In genomic region chr5:68548959-68549676, GRCh38 we compare ENCODE assay signal across 14 cellular contexts.
DNase-seq lines count a peak whose midpoint lies in the region; ATAC-seq and TF ChIP-seq lines count a peak whose summit lies in the region.
"Had no signal": no experiment of that assay in that cellular context is flagged by ENCODE, and none has a peak within 500 bp of the region (broad histone marks: within the 10 kb centered on the region; RNA-seq: fewer than 3 reads in every experiment).

No MANE protein-coding gene starts in this region.

- H3K9me3 ChIP-seq in PC-9 (ENCODE audit: insufficient read depth, low read depth) = peaks cover 4% of the 10 kb centered on the region; the same call in 1 of the 2 replicates
- no peaks in the 10 kb centered on the region for H3K9me3 ChIP-seq in esophagus squamous epithelium
- H3K9me3 ChIP-seq in aorta (ENCODE audit: control insufficient read depth, low read length) = peaks cover 1% of the 10 kb centered on the region
- H3K9me3 ChIP-seq: transverse colon had no signal

- H3K4me3 ChIP-seq in PC-9 (no peak overlapping the region), epithelial cell of esophagus (ENCODE audit: low read length) (no peak overlapping the region), skeletal muscle cell (ENCODE audit: low read depth, low read length) (no peak overlapping the region), coronary artery (no peak overlapping the region), esophagus squamous epithelium (no peak overlapping the region), aorta (ENCODE audit: low read length in 2 of 2) (no peak overlapping the region)
- H3K4me3 ChIP-seq: lung, transverse colon had no signal

- peak overlapping the region; percentile 50 for H3K4me2 ChIP-seq in PC-9

- H2AFZ ChIP-seq in PC-9 = no peak overlapping the region

- no peak for TF ChIP-seq CTCF in PC-9 (conservative IDR thresholded peaks at IDR 0.05)
- TF ChIP-seq CTCF in epithelial cell of esophagus (IDR thresholded peaks at IDR 0.05; ENCODE audit: insufficient read depth, low read depth, low read length, missing control alignments) = no peak
- no peak for TF ChIP-seq CTCF in coronary artery (IDR thresholded peaks at IDR 0.05)
- TF ChIP-seq CTCF in esophagus squamous epithelium (IDR thresholded peaks at IDR 0.05) = no peak

- intact Hi-C loops in PC-9 (cut with micrococcal nuclease; ENCODE audit: unreplicated experiment) (loop anchor here (1.0 to 10.0 kb wide), 2 partner anchors 93 to 136 kb away; no protein-coding TSS in a partner anchor), esophagus squamous epithelium (cut with DNase I) (no loop called here), aorta (cut with DNase I) (no loop called here)

- no peak for ATAC-seq in aorta (ENCODE audit: low FRiP score)

- no peak for TF ChIP-seq POLR2A in esophagus squamous epithelium (IDR thresholded peaks at IDR 0.05)

- peak overlapping the region; percentile 35 for H3K27ac ChIP-seq in PC-9
- H3K27ac ChIP-seq in coronary artery = no peak overlapping the region
- peak overlapping the region in 1 of 4 donors; percentile 0 for H3K27ac ChIP-seq in esophagus squamous epithelium
- H3K27ac ChIP-seq in aorta (ENCODE audit: low read depth in 1 of 2, low read length in 2 of 2) = no peak overlapping the region
- H3K27ac ChIP-seq: transverse colon, WERI-Rb-1 had no signal

- POLR2A ChIA-PET in PC-9 (lab: Charles Lee; ENCODE audit: unreplicated experiment) = no interaction called here

- H3K4me1 ChIP-seq in PC-9 (replicated peaks; ENCODE audit: insufficient read depth) = peaks cover 29% of the 10 kb centered on the region
- peaks cover 0 to 46% (median 9%) of the 10 kb centered on the region in 3 donors for H3K4me1 ChIP-seq in esophagus squamous epithelium
- H3K4me1 ChIP-seq in aorta (ENCODE audit: control insufficient read depth in 1 of 2, insufficient read depth in 2 of 2, low read length in 2 of 2) = peaks cover 0 to 1% of the 10 kb centered on the region in 2 donors

- 39 to 40% methylated on average over 11 to 13 of the region's 13 CpGs for WGBS in esophagus squamous epithelium, 2 donors
- 64 to 68% methylated on average over 13 of the region's 13 CpGs for WGBS in aorta, 2 donors

- no peaks in the 10 kb centered on the region for H4K20me1 ChIP-seq in PC-9 (ENCODE audit: insufficient read depth)

- H3F3A ChIP-seq in PC-9 (ENCODE audit: insufficient read depth, low read depth) = peaks cover 15% of the 10 kb centered on the region; the same call in 1 of the 2 replicates

- no peaks in the 10 kb centered on the region for H3K36me3 ChIP-seq in PC-9 (ENCODE audit: low read depth)
- H3K36me3 ChIP-seq in esophagus squamous epithelium = no peaks in the 10 kb centered on the region
- H3K36me3 ChIP-seq in aorta (ENCODE audit: control insufficient read depth in 1 of 2, insufficient read depth in 2 of 2, low read length in 1 of 2) = no peaks in the 10 kb centered on the region
- H3K36me3 ChIP-seq: transverse colon, WERI-Rb-1 had no signal

- CTCF ChIA-PET in PC-9 (lab: Charles Lee) = interaction anchor here (0.6 kb wide), 1 partner anchor 816 kb away, joined by 3 read pairs; no protein-coding TSS in a partner anchor

- H3K79me2 ChIP-seq in PC-9 (ENCODE audit: low read depth) = no peaks in the 10 kb centered on the region

- no peaks in the 10 kb centered on the region for H3K27me3 ChIP-seq in PC-9 (ENCODE audit: insufficient read depth, low read depth)
- no peaks in the 10 kb centered on the region for H3K27me3 ChIP-seq in esophagus squamous epithelium
- H3K27me3 ChIP-seq in aorta (ENCODE audit: control insufficient read depth in 1 of 2, insufficient read depth in 2 of 2, low read length in 1 of 2) = no peaks in the 10 kb centered on the region
- H3K27me3 ChIP-seq: transverse colon had no signal

- no TSS peak for BruUV-seq in PC-9 (replicated peaks; lab: Mats Ljungman, UMichigan)

- H3K9me2 ChIP-seq in PC-9 (ENCODE audit: insufficient read depth) = no peaks in the 10 kb centered on the region

- peak; percentile 83 for DNase-seq in HCEC 1CT
- peak; percentile 78 to 95 for DNase-seq in PC-9
- DNase-seq in epithelial cell of esophagus (ENCODE audit: low read depth) = peak; percentile 77
- DNase-seq in skeletal muscle cell (ENCODE audit: low read depth) = peak; percentile 73
- no peak for DNase-seq in coronary artery (ENCODE audit: low spot score)
- no peak for DNase-seq in esophagus squamous epithelium (lab: John Stamatoyannopoulos, UW)
- DNase-seq in occipital lobe (lab: John Stamatoyannopoulos, UW) = no peak
- no peak for DNase-seq in aorta
- DNase-seq: Calu3, cerebellar nuclear complex, NCI-H1092 treated with DMSO at 0.1 percent for 48 hours, transverse colon, WERI-Rb-1 had no signal

Comparison
In these comparisons a context has a peak if more than half of its experiments do, and no peak if none do; other contexts are left out.
1. DNase-seq: peak in HCEC 1CT (single experiment), PC-9 (2 of 2), epithelial cell of esophagus (single experiment) and skeletal muscle cell (single experiment); none in coronary artery (single experiment), esophagus squamous epithelium (single experiment), occipital lobe (single experiment) and aorta (0 of 2).